Comparison of ENCODE assay signal across 24 cellular contexts in the genomic region with DNA sequence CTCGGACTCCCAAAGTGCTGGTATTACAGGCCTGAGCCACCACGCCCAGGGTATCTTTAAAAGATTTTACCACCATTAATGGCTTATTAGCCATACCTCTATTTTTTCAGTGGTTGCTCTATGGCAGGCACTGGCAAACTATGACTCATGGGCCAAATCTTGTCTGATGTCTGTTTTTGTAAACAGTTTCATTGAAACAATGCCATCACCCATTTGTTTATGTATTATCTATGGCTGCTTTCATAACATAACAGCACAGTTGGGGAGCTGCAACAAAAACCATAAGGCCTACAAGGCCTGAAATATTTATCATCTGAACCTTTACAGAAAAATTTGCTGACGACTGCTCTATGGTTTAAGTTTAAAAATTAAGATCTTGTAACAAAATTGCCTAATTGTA.
DNase-seq lines count a peak whose midpoint lies in the region; ATAC-seq, FAIRE-seq and TF ChIP-seq lines count a peak whose summit lies in the region.
"Had no signal": no experiment of that assay in that cellular context is flagged by ENCODE, and none has a peak within 500 bp of the region (broad histone marks: within the 10 kb centered on the region; RNA-seq: fewer than 3 reads in every experiment).

No MANE protein-coding gene starts in this region.

- no peaks in the 10 kb centered on the region for H3K27me3 ChIP-seq in ascending aorta
- H3K27me3 ChIP-seq: gastroesophageal sphincter, pancreas had no signal

- peaks cover 16% of the 10 kb centered on the region; the same call in 1 of the 2 replicates for H3K36me3 Mint-ChIP-seq in HFFc6 (ENCODE audit: low read depth)

- no peaks in the 10 kb centered on the region; the same call in none of the 2 replicates for H3K27me3 Mint-ChIP-seq in HFFc6 (ENCODE audit: insufficient read depth)
- H3K27me3 Mint-ChIP-seq: activated CD4-positive, alpha-beta T cell treated with anti-CD3 and anti-CD28 coated beads, Interleukin-2, amount 10 ng/mL, durations not matched to agents 7 days and 5 days; activated naive CD8-positive, alpha-beta T cell treated with anti-CD3 and anti-CD28 coated beads, Interleukin-2, amount 50 U/mL, for 24 hours; CD8-positive, alpha-beta memory T cell; stimulated activated naive CD8-positive, alpha-beta T cell treated with anti-CD3 and anti-CD28 coated beads, Interleukin-15, amount 100 ng/mL, for 72 hours had no signal

- ATAC-seq in A549 (peak in 1 of 2 experiments; percentile 50; a peak in 1 of 6 replicates), HG03175 (IDR thresholded peaks at IDR 0.05; ENCODE audit: unreplicated experiment) (no peak), HG03432 (IDR thresholded peaks at IDR 0.05; ENCODE audit: unreplicated experiment) (no peak)
- ATAC-seq: activated naive CD8-positive, alpha-beta T cell treated with anti-CD3 and anti-CD28 coated beads, Interleukin-2, amount 50 U/mL, for 24 hours; gastroesophageal sphincter; K562; natural killer cell; pancreas; stimulated activated naive CD8-positive, alpha-beta T cell treated with anti-CD3 and anti-CD28 coated beads, Interleukin-15, amount 100 ng/mL, for 72 hours had no signal

- DNase-seq in A549 (ENCODE audit: low read depth in 1 of 2, low spot score in 1 of 2): peak in 1 of 2 experiments; percentile 36
- DNase-seq in HFFc6: peak; percentile 53
- peak; percentile 60 for DNase-seq in astrocyte of the cerebellum (ENCODE audit: low read depth)
- DNase-seq in fibroblast of the aortic adventitia (ENCODE audit: low read depth): peak; percentile 42
- no peak for DNase-seq in ascending aorta (ENCODE audit: low spot score in 2 of 2)
- no peak for DNase-seq in HT-29 (ENCODE audit: low spot score)
- DNase-seq: activated CD4-positive, alpha-beta T cell treated with anti-CD3 and anti-CD28 coated beads, Interleukin-2, amount 10 ng/mL, durations not matched to agents 7 days and 5 days; activated CD8-positive, alpha-beta memory T cell treated with anti-CD3 and anti-CD28 coated beads, Interleukin-2, amount 50 U/mL, for 4 hours; activated effector memory CD4-positive, alpha-beta T cell treated with Interleukin-2 at 50 U/mL for 16 hours; activated naive CD8-positive, alpha-beta T cell treated with anti-CD3 and anti-CD28 coated beads, Interleukin-2, amount 50 U/mL, for 24 hours; CD8-positive, alpha-beta memory T cell; DND-41; mesendoderm; natural killer cell; NCI-H1048; NCI-H2029; NCI-H524 treated with DMSO at 0.1 percent for 48 hours; pancreas; SHP77; stimulated activated naive CD8-positive, alpha-beta T cell treated with anti-CD3 and anti-CD28 coated beads, Interleukin-15, amount 100 ng/mL, for 72 hours had no signal

- H3K27ac ChIP-seq in A549: peak overlapping the region in 1 of 2 experiments; percentile 40; a peak in 1 of 6 replicates
- H3K27ac ChIP-seq in ascending aorta: no peak overlapping the region
- H3K27ac ChIP-seq: gastroesophageal sphincter, pancreas had no signal

- 79% methylated on average over 3 of the region's 3 CpGs for WGBS in A549 (ENCODE audit: missing lambda C conversion rate)

- TF ChIP-seq RAD21 in A549 (conservative IDR thresholded peaks at IDR 0.05 in 1 of 2, IDR thresholded peaks at IDR 0.05 in 1 of 2): no peak

- in situ Hi-C loops in astrocyte of the cerebellum (cut with HindIII; ENCODE audit: low sequenced_read_pairs): no loop called here

- H3K9me3 ChIP-seq in A549: no peaks in the 10 kb centered on the region
- H3K9me3 ChIP-seq in ascending aorta: no peaks in the 10 kb centered on the region
- H3K9me3 ChIP-seq: gastroesophageal sphincter, pancreas had no signal

- CTCF ChIA-PET in A549 (lab: Yijun Ruan, JAX): no interaction called here

- POLR2A ChIA-PET in A549 (lab: Yijun Ruan, JAX): no interaction called here

- peak overlapping the region; percentile 69 for H3K27ac Mint-ChIP-seq in HFFc6
- H3K27ac Mint-ChIP-seq: activated CD4-positive, alpha-beta T cell treated with anti-CD3 and anti-CD28 coated beads, Interleukin-2, amount 10 ng/mL, durations not matched to agents 7 days and 5 days; activated naive CD8-positive, alpha-beta T cell treated with anti-CD3 and anti-CD28 coated beads, Interleukin-2, amount 50 U/mL, for 24 hours; CD8-positive, alpha-beta memory T cell; natural killer cell had no signal

- H3K36me3 ChIP-seq in ascending aorta: no peaks in the 10 kb centered on the region
- H3K36me3 ChIP-seq: pancreas had no signal

- no peak for TF ChIP-seq CTCF in A549 (IDR thresholded peaks at IDR 0.05)
- no peak for TF ChIP-seq CTCF in HFFc6 (IDR thresholded peaks at IDR 0.05)
- TF ChIP-seq CTCF in astrocyte of the cerebellum (IDR thresholded peaks at IDR 0.05; ENCODE audit: low read depth, low read length, missing control alignments): no peak
- TF ChIP-seq CTCF in fibroblast of the aortic adventitia (IDR thresholded peaks at IDR 0.05; ENCODE audit: insufficient read depth, low read length): no peak
- no peak for TF ChIP-seq CTCF in ascending aorta (IDR thresholded peaks at IDR 0.05)

- intact Hi-C loops in ascending aorta (cut with DNase I): no loop called here

- no peak overlapping the region for H3K4me3 Mint-ChIP-seq in HFFc6
- H3K4me3 Mint-ChIP-seq: activated CD4-positive, alpha-beta T cell treated with anti-CD3 and anti-CD28 coated beads, Interleukin-2, amount 10 ng/mL, durations not matched to agents 7 days and 5 days; activated naive CD8-positive, alpha-beta T cell treated with anti-CD3 and anti-CD28 coated beads, Interleukin-2, amount 50 U/mL, for 24 hours; CD8-positive, alpha-beta memory T cell; natural killer cell; stimulated activated naive CD8-positive, alpha-beta T cell treated with anti-CD3 and anti-CD28 coated beads, Interleukin-15, amount 100 ng/mL, for 72 hours had no signal

- no peaks in the 10 kb centered on the region for H3K9me3 Mint-ChIP-seq in HFFc6
- H3K9me3 Mint-ChIP-seq: activated CD4-positive, alpha-beta T cell treated with anti-CD3 and anti-CD28 coated beads, Interleukin-2, amount 10 ng/mL, durations not matched to agents 7 days and 5 days; activated naive CD8-positive, alpha-beta T cell treated with anti-CD3 and anti-CD28 coated beads, Interleukin-2, amount 50 U/mL, for 24 hours; CD8-positive, alpha-beta memory T cell; natural killer cell; stimulated activated naive CD8-positive, alpha-beta T cell treated with anti-CD3 and anti-CD28 coated beads, Interleukin-15, amount 100 ng/mL, for 72 hours had no signal

- TF ChIP-seq POLR2A in A549 (IDR thresholded peaks at IDR 0.05; ENCODE audit: low read length): no peak

- FAIRE-seq in A549 (lab: Jason Lieb, UNC): no peak
- FAIRE-seq: K562, pancreas had no signal

- no peak overlapping the region for H3K4me3 ChIP-seq in A549
- H3K4me3 ChIP-seq in astrocyte of the cerebellum (ENCODE audit: low read depth, low read length): no peak overlapping the region
- no peak overlapping the region for H3K4me3 ChIP-seq in fibroblast of the aortic adventitia (ENCODE audit: low read depth, low read length)
- H3K4me3 ChIP-seq in ascending aorta: no peak overlapping the region
- H3K4me3 ChIP-seq: gastroesophageal sphincter, K562, pancreas had no signal

- peaks cover 14% of the 10 kb centered on the region for H3K4me1 ChIP-seq in A549
- H3K4me1 ChIP-seq in ascending aorta: no peaks in the 10 kb centered on the region
- H3K4me1 ChIP-seq: gastroesophageal sphincter had no signal

- no peak for TF ChIP-seq EP300 in A549 (IDR thresholded peaks at IDR 0.05)

- H3K4me1 Mint-ChIP-seq in HFFc6 (ENCODE audit: low read depth): peaks cover 16% of the 10 kb centered on the region
- H3K4me1 Mint-ChIP-seq: natural killer cell had no signal

- H3K4me2 ChIP-seq in A549: peak overlapping the region; percentile 32

TF ChIP-seq in A549, 52 proteins besides CTCF, POLR2A, EP300 and RAD21:
- TF ChIP-seq FOSL2 (IDR thresholded peaks at IDR 0.05) (no peak), FOSL2 (CRISPR knock-in tag; IDR thresholded peaks at IDR 0.05) (peak; percentile 50), ESRRA (IDR thresholded peaks at IDR 0.05; ENCODE audit: borderline replicate concordance, low read length) (no peak), NR3C1 (IDR thresholded peaks at IDR 0.05) (no peak), MAFK (IDR thresholded peaks at IDR 0.05; ENCODE audit: partially characterized antibody) (peak; percentile 23), FOSB (CRISPR knock-in tag; IDR thresholded peaks at IDR 0.05) (no peak), JUN (IDR thresholded peaks at IDR 0.05) (no peak), GATA3 (IDR thresholded peaks at IDR 0.05; ENCODE audit: borderline replicate concordance) (0 out of 2 replicates have a peak, but pooled peaks have one; percentile 24), HES2 (IDR thresholded peaks at IDR 0.05) (no peak), MAZ (IDR thresholded peaks at IDR 0.05; ENCODE audit: borderline replicate concordance, low read depth, low read length) (no peak)
TF ChIP-seq in A549: peak in this region for 3.

Comparison
In these comparisons a context has a peak if more than half of its experiments do, and no peak if none do; other contexts are left out.
1. DNase-seq: peak in HFFc6 (single experiment), astrocyte of the cerebellum (single experiment) and fibroblast of the aortic adventitia (single experiment); none in ascending aorta (0 of 2) and HT-29 (single experiment).